8 cellular contexts compared by ENCODE assay signal in genomic region chr6:56708810-56709597, GRCh38.
DNase-seq lines count a peak whose midpoint lies in the region; FAIRE-seq and TF ChIP-seq lines count a peak whose summit lies in the region.

No MANE protein-coding gene starts in this region.

- TF ChIP-seq POLR2A in transverse colon (IDR thresholded peaks at IDR 0.05): no peak

- 37% methylated on average over 4 of the region's 4 CpGs for WGBS in transverse colon (ENCODE audit: low coverage in 1 of 2), 2 donors

- peak; percentile 98 for FAIRE-seq in A204.1 (lab: Jason Lieb, UNC)
- FAIRE-seq in GM18507 (lab: Jason Lieb, UNC): peak; percentile 80
- peak; percentile 98 for FAIRE-seq in islet of Langerhans (lab: Jason Lieb, UNC)

- intact Hi-C loops in transverse colon (cut with DNase I; ENCODE audit: low total_unique reads): no loop called here

- H3K36me3 ChIP-seq in transverse colon (no peaks in the 10 kb centered on the region), H7 (replicated peaks; ENCODE audit: control insufficient read depth, insufficient read depth, low read length) (no peaks in the 10 kb centered on the region)

- TF ChIP-seq EP300 in transverse colon (IDR thresholded peaks at IDR 0.05; ENCODE audit: low read depth): no peak

- H3K4me3 ChIP-seq in astrocyte of the spinal cord (ENCODE audit: low read depth, low read length) (no peak overlapping the region), transverse colon (no peak overlapping the region), H7 (ENCODE audit: insufficient read depth, low read depth, low read length) (no peak overlapping the region)

- DNase-seq in GM18507 (ENCODE audit: extremely low spot score, insufficient read length, low read depth) (peak; percentile 12), NCI-H226 (peak; percentile 50), astrocyte of the spinal cord (ENCODE audit: low read depth, low spot score) (peak; percentile 90), transverse colon (no peak), H7 (no peak)
- no peak for DNase-seq in activated CD4-positive, CD25-positive, alpha-beta regulatory T cell treated with anti-CD3 and anti-CD28 coated beads, Interleukin-2, amount 50 U/mL, for 72 hours

- peak; percentile 58 for TF ChIP-seq CTCF in astrocyte of the spinal cord (IDR thresholded peaks at IDR 0.05; ENCODE audit: low read depth, low read length)
- peak; percentile 65 to 71 (median 66) for TF ChIP-seq CTCF in transverse colon (IDR thresholded peaks at IDR 0.05)

- peaks cover 0 to 40% (median 7%) of the 10 kb centered on the region in 4 donors for H3K4me1 ChIP-seq in transverse colon

- H3K27ac ChIP-seq in transverse colon: peak overlapping the region; percentile 10 to 47 (median 26)

- H3K27me3 ChIP-seq in transverse colon (no peaks in the 10 kb centered on the region), H7 (ENCODE audit: control insufficient read depth, insufficient read depth, low read length) (no peaks in the 10 kb centered on the region)

- no peaks in the 10 kb centered on the region for H3K9me3 ChIP-seq in transverse colon

- in situ Hi-C loops in astrocyte of the spinal cord (cut with HindIII; ENCODE audit: low sequenced_read_pairs): no loop called here
- in situ Hi-C loops in transverse colon (cut with MboI; ENCODE audit: low pct_ligation_motif_present in 1 of 4, low pct_unique_long_range_greater_than_20kb in 1 of 4, low sequenced_read_pairs in 3 of 4): loop anchor here in 2 of 4 donors (25.0 kb wide), 2 partner anchors 128 to 153 kb away; no protein-coding TSS in a partner anchor

Comparison
In these comparisons a context has a peak if more than half of its experiments do, and no peak if none do; other contexts are left out.
1. DNase-seq: peak in GM18507 (single experiment), NCI-H226 (single experiment) and astrocyte of the spinal cord (single experiment); none in transverse colon (single experiment), activated CD4-positive, CD25-positive, alpha-beta regulatory T cell treated with anti-CD3 and anti-CD28 coated beads, Interleukin-2, amount 50 U/mL, for 72 hours (single experiment) and H7 (single experiment).